ENCODE assay signal across 19 cellular contexts in the genomic region with DNA sequence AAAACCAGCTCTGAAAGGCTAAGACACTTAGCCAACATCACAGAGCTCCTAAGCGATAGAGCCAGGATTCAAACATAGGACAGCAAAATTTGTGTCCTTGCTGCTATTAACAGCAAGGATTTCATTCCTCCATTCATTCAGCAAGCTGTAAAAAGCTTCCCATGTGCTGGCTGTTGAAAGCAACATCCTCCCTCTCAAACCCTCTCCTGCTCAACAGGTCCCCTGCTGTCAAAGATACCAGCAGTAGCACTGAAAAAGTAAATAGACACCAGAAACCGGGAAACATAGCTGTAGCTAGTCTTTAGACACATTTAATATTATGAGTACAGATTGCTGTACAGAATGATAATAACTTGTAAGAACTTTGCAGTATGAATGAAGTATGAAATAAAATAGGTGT.
"Had no signal": no experiment of that assay in that cellular context is flagged by ENCODE, and none has a peak within 500 bp of the region (broad histone marks: within the 10 kb centered on the region; RNA-seq: fewer than 3 reads in every experiment).

No MANE protein-coding gene starts in this region.

- DNase-seq: activated CD4-positive, alpha-beta T cell treated with anti-CD3 and anti-CD28 coated beads for 4 hours; activated CD4-positive, alpha-beta T cell treated with anti-CD3 and anti-CD28 coated beads, Interleukin-2, amount 50 U/mL, for 4 hours; activated CD8-positive, alpha-beta memory T cell treated with anti-CD3 and anti-CD28 coated beads, Interleukin-2, amount 50 U/mL, for 4 hours; activated gamma-delta T cell; activated naive CD4-positive, alpha-beta T cell treated with anti-CD3 and anti-CD28 coated beads, Interleukin-2, amount 10 ng/mL, durations not matched to agents 7 days and 5 days; activated T-cell treated with anti-CD3 and anti-CD28 coated beads, Interleukin-2, amount 50 U/mL, for 1 hour; amniotic stem cell; brain microvascular endothelial cell; foreskin keratinocyte; heart left ventricle; hypothalamus; naive thymus-derived CD8-positive, alpha-beta T cell; nucleus accumbens; pancreas; psoas muscle; sigmoid colon; small intestine; stimulated activated CD4-positive, alpha-beta T cell treated with anti-CD3 and anti-CD28 coated beads, Interleukin-4, amount 100 ng/mL, for 24 hours; uterus had no signal
